3 cellular contexts compared by ENCODE assay signal in the genomic region with DNA sequence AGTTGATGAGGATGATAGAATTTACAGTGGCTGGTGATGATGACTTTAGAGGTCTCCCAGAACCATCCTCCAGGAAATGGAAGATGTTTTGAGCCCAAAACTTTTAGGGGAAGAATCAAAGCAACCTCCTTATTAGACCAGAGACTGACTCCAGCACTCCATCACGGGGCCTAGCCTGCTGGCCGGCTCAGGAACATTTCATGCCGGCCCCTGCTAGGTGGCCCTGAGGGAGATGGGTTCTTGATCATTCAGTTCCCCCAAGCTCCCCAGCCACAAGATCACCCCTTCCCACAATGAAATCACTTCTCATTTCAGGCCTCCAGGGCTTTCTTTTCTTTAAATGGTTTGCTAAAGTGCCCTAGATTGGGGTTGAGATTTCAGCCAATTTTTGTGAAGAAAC.
"Had no signal": no experiment of that assay in that cellular context is flagged by ENCODE, and none has a peak within 500 bp of the region (broad histone marks: within the 10 kb centered on the region; RNA-seq: fewer than 3 reads in every experiment).

No MANE protein-coding gene starts in this region.

- H3K4me3 ChIP-seq: GM12878 had no signal

- ATAC-seq: GM12878 had no signal

- DNase-seq: GDM1, GF-D8 had no signal
